In the genomic region with DNA sequence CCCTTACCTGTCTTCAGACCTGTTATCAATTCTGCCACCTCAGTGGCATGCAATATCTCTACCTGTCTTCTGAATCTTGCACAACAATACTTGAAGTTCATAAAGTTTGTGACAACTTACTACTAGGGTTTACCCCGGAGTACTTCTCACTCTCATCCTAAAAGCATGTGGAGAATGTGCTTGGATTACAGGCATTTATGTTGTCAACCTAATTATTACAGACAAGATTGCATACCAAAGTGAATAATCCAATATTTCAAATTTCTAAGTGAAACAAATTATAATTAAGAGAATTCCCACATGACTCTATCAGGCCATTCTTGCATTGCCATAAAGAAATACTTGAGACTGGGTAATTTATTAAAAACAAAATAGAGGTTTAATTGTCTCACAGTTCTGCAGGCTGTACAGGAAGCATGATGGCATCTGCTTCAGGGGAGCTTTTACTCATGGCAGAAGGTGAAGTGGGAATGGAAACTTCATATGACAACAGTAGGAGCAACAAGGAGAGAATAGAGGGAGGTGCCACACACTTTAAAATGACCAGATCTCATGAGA, we compare ENCODE assay signal across 19 cellular contexts.
A peak's percentile ranks its signal among the peaks of the same experiment; 100 is the strongest.
DNase-seq lines count a peak whose midpoint lies in the region; ATAC-seq and TF ChIP-seq lines count a peak whose summit lies in the region.
"Had no signal": no experiment of that assay in that cellular context is flagged by ENCODE, and none has a peak within 500 bp of the region (broad histone marks: within the 10 kb centered on the region; RNA-seq: fewer than 3 reads in every experiment).

No MANE protein-coding gene starts in this region.

- peak; percentile 3 to 5 for DNase-seq in cardiac fibroblast (ENCODE audit: low read depth in 2 of 2)
- peak; percentile 26 for DNase-seq in iris pigment epithelial cell (ENCODE audit: low read depth)
- no peak for DNase-seq in activated gamma-delta T cell (lab: John Stamatoyannopoulos, UW)
- DNase-seq in RKO (ENCODE audit: low spot score): no peak
- DNase-seq in prostate gland (ENCODE audit: low spot score): no peak
- DNase-seq in left ventricle myocardium inferior: no peak
- DNase-seq: ACHN; BE2C; C1 segment of cervical spinal cord; CD4-positive, CD25-positive, alpha-beta regulatory T cell; CD8-positive, alpha-beta memory T cell; COR-L47; DMS 273 treated with DMSO at 0.1 percent for 48 hours; DMS53; DND-41; EL; H7 had no signal

- peak; percentile 98 for ATAC-seq in SK-N-SH treated with all-trans-retinoic acid at 6 μM for 48 hours
- ATAC-seq: GM23338 had no signal

- intact Hi-C loops in prostate gland (cut with DNase I) (no loop called here), left ventricle myocardium inferior (cut with micrococcal nuclease) (no loop called here)

- no peaks in the 10 kb centered on the region for H3K27me3 ChIP-seq in prostate gland (replicated peaks; ENCODE audit: insufficient read depth)
- no peaks in the 10 kb centered on the region for H3K27me3 ChIP-seq in left ventricle myocardium inferior (ENCODE audit: low read depth)
- H3K27me3 ChIP-seq: BE2C had no signal

- WGBS in prostate gland: 44% methylated on average over 1 of the region's 1 CpG

- H3K36me3 ChIP-seq in prostate gland (no peaks in the 10 kb centered on the region), left ventricle myocardium inferior (no peaks in the 10 kb centered on the region)
- H3K36me3 ChIP-seq: BE2C had no signal

- TF ChIP-seq CTCF in cardiac fibroblast (IDR thresholded peaks at IDR 0.05; ENCODE audit: low read depth, low read length): no peak
- TF ChIP-seq CTCF in prostate gland (IDR thresholded peaks at IDR 0.05): no peak
- TF ChIP-seq CTCF in left ventricle myocardium inferior (IDR thresholded peaks at IDR 0.05; ENCODE audit: borderline replicate concordance): no peak

- H3K27ac ChIP-seq in prostate gland: no peak overlapping the region
- no peak overlapping the region for H3K27ac ChIP-seq in left ventricle myocardium inferior (replicated peaks)

- no peaks in the 10 kb centered on the region for H3K9me3 ChIP-seq in prostate gland
- peaks cover 49% of the 10 kb centered on the region for H3K9me3 ChIP-seq in left ventricle myocardium inferior (replicated peaks)
- H3K9me3 ChIP-seq: BE2C had no signal

- no peak for TF ChIP-seq POLR2A in prostate gland (IDR thresholded peaks at IDR 0.05)

- H3K4me1 ChIP-seq in prostate gland (replicated peaks) (no peaks in the 10 kb centered on the region), left ventricle myocardium inferior (no peaks in the 10 kb centered on the region)
- H3K4me1 ChIP-seq: BE2C had no signal

- no peak overlapping the region for H3K4me3 ChIP-seq in cardiac fibroblast (replicated peaks in 1 of 2; ENCODE audit: low read depth in 2 of 2, low read length in 2 of 2)
- H3K4me3 ChIP-seq in prostate gland: no peak overlapping the region
- no peak overlapping the region for H3K4me3 ChIP-seq in left ventricle myocardium inferior
- H3K4me3 ChIP-seq: GM23338 had no signal

TF ChIP-seq in SK-N-SH treated with all-trans-retinoic acid at 6 μM for 48 hours, 23 proteins besides CTCF, POLR2A, EP300 and RAD21 (continues in another document):
- 0 out of 2 replicates have a peak, but pooled peaks have one; percentile 23 for TF ChIP-seq TCF4 (CRISPR knock-in tag; IDR thresholded peaks at IDR 0.05; ENCODE audit: borderline replicate concordance)
- no peak for TF ChIP-seq BACH2 (CRISPR knock-in tag; IDR thresholded peaks at IDR 0.05; ENCODE audit: borderline replicate concordance)
- peak; percentile 81; the same call in 1 of the 2 replicates for TF ChIP-seq ESRRG (CRISPR knock-in tag; IDR thresholded peaks at IDR 0.05)
- peak; percentile 70; the same call in 1 of the 2 replicates for TF ChIP-seq ZC3H10 (CRISPR knock-in tag; IDR thresholded peaks at IDR 0.05)
- no peak for TF ChIP-seq RARB (CRISPR knock-in tag; IDR thresholded peaks at IDR 0.05)
- no peak for TF ChIP-seq ZNF70 (CRISPR knock-in tag; IDR thresholded peaks at IDR 0.05)
- no peak; the same call in 1 of the 2 replicates for TF ChIP-seq CSDC2 (CRISPR knock-in tag; IDR thresholded peaks at IDR 0.05)
- TF ChIP-seq, protein P1, sequence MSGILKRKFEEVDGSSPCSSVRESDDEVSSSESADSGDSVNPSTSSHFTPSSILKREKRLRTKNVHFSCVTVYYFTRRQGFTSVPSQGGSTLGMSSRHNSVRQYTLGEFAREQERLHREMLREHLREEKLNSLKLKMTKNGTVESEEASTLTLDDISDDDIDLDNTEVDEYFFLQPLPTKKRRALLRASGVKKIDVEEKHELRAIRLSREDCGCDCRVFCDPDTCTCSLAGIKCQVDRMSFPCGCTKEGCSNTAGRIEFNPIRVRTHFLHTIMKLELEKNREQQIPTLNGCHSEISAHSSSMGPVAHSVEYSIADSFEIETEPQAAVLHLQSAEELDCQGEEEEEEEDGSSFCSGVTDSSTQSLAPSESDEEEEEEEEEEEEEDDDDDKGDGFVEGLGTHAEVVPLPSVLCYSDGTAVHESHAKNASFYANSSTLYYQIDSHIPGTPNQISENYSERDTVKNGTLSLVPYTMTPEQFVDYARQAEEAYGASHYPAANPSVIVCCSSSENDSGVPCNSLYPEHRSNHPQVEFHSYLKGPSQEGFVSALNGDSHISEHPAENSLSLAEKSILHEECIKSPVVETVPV (CRISPR knock-in tag; IDR thresholded peaks at IDR 0.05): peak; percentile 90
- TF ChIP-seq TOX (CRISPR knock-in tag; IDR thresholded peaks at IDR 0.05; ENCODE audit: borderline replicate concordance): peak; percentile 83; the same call in 1 of the 2 replicates
- TF ChIP-seq GLIS3 (CRISPR knock-in tag; IDR thresholded peaks at IDR 0.05): peak; percentile 73; the same call in 1 of the 2 replicates
- TF ChIP-seq ISL1 (CRISPR knock-in tag; IDR thresholded peaks at IDR 0.05): peak; percentile 99
- TF ChIP-seq, protein P2, sequence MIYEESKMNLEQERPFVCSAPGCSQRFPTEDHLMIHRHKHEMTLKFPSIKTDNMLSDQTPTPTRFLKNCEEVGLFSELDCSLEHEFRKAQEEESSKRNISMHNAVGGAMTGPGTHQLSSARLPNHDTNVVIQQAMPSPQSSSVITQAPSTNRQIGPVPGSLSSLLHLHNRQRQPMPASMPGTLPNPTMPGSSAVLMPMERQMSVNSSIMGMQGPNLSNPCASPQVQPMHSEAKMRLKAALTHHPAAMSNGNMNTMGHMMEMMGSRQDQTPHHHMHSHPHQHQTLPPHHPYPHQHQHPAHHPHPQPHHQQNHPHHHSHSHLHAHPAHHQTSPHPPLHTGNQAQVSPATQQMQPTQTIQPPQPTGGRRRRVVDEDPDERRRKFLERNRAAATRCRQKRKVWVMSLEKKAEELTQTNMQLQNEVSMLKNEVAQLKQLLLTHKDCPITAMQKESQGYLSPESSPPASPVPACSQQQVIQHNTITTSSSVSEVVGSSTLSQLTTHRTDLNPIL (CRISPR knock-in tag; IDR thresholded peaks at IDR 0.05; ENCODE audit: low read depth): peak; percentile 94
- TF ChIP-seq PPARA (CRISPR knock-in tag; IDR thresholded peaks at IDR 0.05; ENCODE audit: borderline replicate concordance): no peak
- TF ChIP-seq ZNF565 (CRISPR knock-in tag; conservative IDR thresholded peaks at IDR 0.05; ENCODE audit: low read depth): no peak
- TF ChIP-seq SNAI2 (CRISPR knock-in tag; IDR thresholded peaks at IDR 0.05): no peak
- no peak for TF ChIP-seq ZNF8 (CRISPR knock-in tag; IDR thresholded peaks at IDR 0.05)
- TF ChIP-seq, protein P3, sequence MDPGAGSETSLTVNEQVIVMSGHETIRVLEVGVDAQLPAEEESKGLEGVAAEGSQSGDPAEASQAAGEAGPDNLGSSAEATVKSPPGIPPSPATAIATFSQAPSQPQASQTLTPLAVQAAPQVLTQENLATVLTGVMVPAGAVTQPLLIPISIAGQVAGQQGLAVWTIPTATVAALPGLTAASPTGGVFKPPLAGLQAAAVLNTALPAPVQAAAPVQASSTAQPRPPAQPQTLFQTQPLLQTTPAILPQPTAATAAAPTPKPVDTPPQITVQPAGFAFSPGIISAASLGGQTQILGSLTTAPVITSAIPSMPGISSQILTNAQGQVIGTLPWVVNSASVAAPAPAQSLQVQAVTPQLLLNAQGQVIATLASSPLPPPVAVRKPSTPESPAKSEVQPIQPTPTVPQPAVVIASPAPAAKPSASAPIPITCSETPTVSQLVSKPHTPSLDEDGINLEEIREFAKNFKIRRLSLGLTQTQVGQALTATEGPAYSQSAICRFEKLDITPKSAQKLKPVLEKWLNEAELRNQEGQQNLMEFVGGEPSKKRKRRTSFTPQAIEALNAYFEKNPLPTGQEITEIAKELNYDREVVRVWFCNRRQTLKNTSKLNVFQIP (CRISPR knock-in tag; IDR thresholded peaks at IDR 0.05; ENCODE audit: borderline replicate concordance, low read depth): peak; percentile 85; the same call in 1 of the 2 replicates
- no peak for TF ChIP-seq ZFP3 (CRISPR knock-in tag; IDR thresholded peaks at IDR 0.05)
- TF ChIP-seq ARNTL (CRISPR knock-in tag; IDR thresholded peaks at IDR 0.05; ENCODE audit: borderline replicate concordance, low read depth): no peak
- no peak for TF ChIP-seq OSR1 (CRISPR knock-in tag; IDR thresholded peaks at IDR 0.05)
- no peak for TF ChIP-seq ZFP30 (CRISPR knock-in tag; IDR thresholded peaks at IDR 0.05)
- TF ChIP-seq, protein P4, sequence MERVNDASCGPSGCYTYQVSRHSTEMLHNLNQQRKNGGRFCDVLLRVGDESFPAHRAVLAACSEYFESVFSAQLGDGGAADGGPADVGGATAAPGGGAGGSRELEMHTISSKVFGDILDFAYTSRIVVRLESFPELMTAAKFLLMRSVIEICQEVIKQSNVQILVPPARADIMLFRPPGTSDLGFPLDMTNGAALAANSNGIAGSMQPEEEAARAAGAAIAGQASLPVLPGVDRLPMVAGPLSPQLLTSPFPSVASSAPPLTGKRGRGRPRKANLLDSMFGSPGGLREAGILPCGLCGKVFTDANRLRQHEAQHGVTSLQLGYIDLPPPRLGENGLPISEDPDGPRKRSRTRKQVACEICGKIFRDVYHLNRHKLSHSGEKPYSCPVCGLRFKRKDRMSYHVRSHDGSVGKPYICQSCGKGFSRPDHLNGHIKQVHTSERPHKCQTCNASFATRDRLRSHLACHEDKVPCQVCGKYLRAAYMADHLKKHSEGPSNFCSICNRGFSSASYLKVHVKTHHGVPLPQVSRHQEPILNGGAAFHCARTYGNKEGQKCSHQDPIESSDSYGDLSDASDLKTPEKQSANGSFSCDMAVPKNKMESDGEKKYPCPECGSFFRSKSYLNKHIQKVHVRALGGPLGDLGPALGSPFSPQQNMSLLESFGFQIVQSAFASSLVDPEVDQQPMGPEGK (CRISPR knock-in tag; IDR thresholded peaks at IDR 0.05; ENCODE audit: borderline replicate concordance): peak; percentile 76

Comparison
In these comparisons a context has a peak if more than half of its experiments do, and no peak if none do; other contexts are left out.
1. DNase-seq: peak in cardiac fibroblast (2 of 2) and iris pigment epithelial cell (single experiment); none in activated gamma-delta T cell (single experiment), RKO (single experiment), prostate gland (single experiment) and left ventricle myocardium inferior (single experiment).